ENCODE assay signal across 8 cellular contexts in genomic region chr2:64767670-64768425, GRCh38.
DNase-seq lines count a peak whose midpoint lies in the region; ATAC-seq and TF ChIP-seq lines count a peak whose summit lies in the region.

No MANE protein-coding gene starts in this region.

- intact Hi-C loops in left ventricle myocardium superior (cut with micrococcal nuclease) (loop anchor here (10.0 kb wide), 1 partner anchor 87 kb away; no protein-coding TSS in a partner anchor), psoas muscle (cut with DNase I) (loop anchor here in 1 of 2 donors (1.0 to 5.0 kb wide), 3 partner anchors 17 to 116 kb away; partner anchors contain the start of gene SERTAD2), vagina (cut with DNase I) (loop anchor here (2.0 to 5.0 kb wide), 2 partner anchors 17 to 116 kb away; partner anchors contain the start of gene SERTAD2)

- H3K4me3 ChIP-seq in psoas muscle (peak overlapping the region; percentile 80), vagina (peak overlapping the region; percentile 70 to 83)

- H3K36me3 ChIP-seq in psoas muscle (ENCODE audit: insufficient read depth in 1 of 2, low read depth in 1 of 2) = no peaks in the 10 kb centered on the region
- H3K36me3 ChIP-seq in vagina = no peaks in the 10 kb centered on the region

- no peaks in the 10 kb centered on the region for H3K27me3 ChIP-seq in psoas muscle (ENCODE audit: insufficient read depth in 3 of 3, low read length in 2 of 3)
- H3K27me3 ChIP-seq in vagina = no peaks in the 10 kb centered on the region

- peak; percentile 92 for DNase-seq in GM13976 (ENCODE audit: low spot score)
- DNase-seq in NCI-H1105 (lab: John Stamatoyannopoulos, UW) = peak; percentile 74
- peak; percentile 55 for DNase-seq in T follicular helper cell (ENCODE audit: low read depth)
- peak; percentile 83 for DNase-seq in amniotic epithelial cell (ENCODE audit: low read depth)
- peak; percentile 93 for DNase-seq in left ventricle myocardium superior
- peak; percentile 88 to 92 for DNase-seq in psoas muscle
- no peak for DNase-seq in vagina (ENCODE audit: extremely low spot score in 2 of 2)

- H3K9me3 ChIP-seq in psoas muscle (no peaks in the 10 kb centered on the region), vagina (no peaks in the 10 kb centered on the region)

- WGBS in psoas muscle, 3 donors = 0 to 1% (median 0%) methylated on average over 52 to 65 of the region's 65 CpGs

- H3K4me1 ChIP-seq in psoas muscle = peaks cover 3% of the 10 kb centered on the region
- peaks cover 30% of the 10 kb centered on the region for H3K4me1 ChIP-seq in vagina

- ATAC-seq in HG02759 (IDR thresholded peaks at IDR 0.05; ENCODE audit: unreplicated experiment) (peak; percentile 90), left ventricle myocardium superior (peak; percentile 96), psoas muscle (peak; percentile 98)

- TF ChIP-seq CTCF in GM13976 (IDR thresholded peaks at IDR 0.05; ENCODE audit: borderline replicate concordance, control extremely low read depth, extremely low read depth, insufficient read depth, missing control alignments) (peak; percentile 14), psoas muscle (IDR thresholded peaks at IDR 0.05) (no peak), vagina (IDR thresholded peaks at IDR 0.05) (no peak)

- H3K27ac ChIP-seq in psoas muscle (peak overlapping the region; percentile 98), vagina (peak overlapping the region; percentile 97)

- TF ChIP-seq POLR2A in vagina (IDR thresholded peaks at IDR 0.05) = peak in 1 of 2 donors; percentile 90

- in situ Hi-C loops in GM13976 (cut with MboI; ENCODE audit: low sequenced_read_pairs, unreplicated experiment) = no loop called here

Comparison
In these comparisons a context has a peak if more than half of its experiments do, and no peak if none do; other contexts are left out.
1. DNase-seq: peak in GM13976 (single experiment), NCI-H1105 (single experiment), T follicular helper cell (single experiment), amniotic epithelial cell (single experiment), left ventricle myocardium superior (single experiment) and psoas muscle (2 of 2); none in vagina (0 of 2).
2. Peak in every context shown above with its lines, with median percentiles within 50 percentile points of each other: ATAC-seq.